ENCODE assay signal across 7 cellular contexts in genomic region chr7:151851160-151851751, GRCh38. TPM values are rescaled to one million over a fixed set of nuclear protein-coding genes. Genes with fewer than 3 reads are reported as not detected.
DNase-seq lines count a peak whose midpoint lies in the region; ATAC-seq and TF ChIP-seq lines count a peak whose summit lies in the region.

No MANE protein-coding gene starts in this region.

- H3K27me3 ChIP-seq in colonic mucosa (no peaks in the 10 kb centered on the region), neural progenitor cell (no peaks in the 10 kb centered on the region)

- H3K27me3 Mint-ChIP-seq in neural progenitor cell (ENCODE audit: insufficient read depth, low read depth) = peaks cover 8% of the 10 kb centered on the region

- H3K4me2 ChIP-seq in neural progenitor cell = no peak overlapping the region

- H3K9ac ChIP-seq in colonic mucosa (ENCODE audit: low read depth in 2 of 2, low read length in 2 of 2) (peak overlapping the region in 1 of 2 donors; percentile 24), neural progenitor cell (no peak overlapping the region)

- H3K27ac ChIP-seq in colonic mucosa = no peak overlapping the region
- H3K27ac ChIP-seq in neural progenitor cell = no peak overlapping the region

- H3K79me2 ChIP-seq in neural progenitor cell (ENCODE audit: low read depth) = no peaks in the 10 kb centered on the region

- no peak overlapping the region for H2AFZ ChIP-seq in neural progenitor cell (replicated peaks)

- no peaks in the 10 kb centered on the region for H3K36me3 Mint-ChIP-seq in neural progenitor cell

- TF ChIP-seq CTCF in colonic mucosa (IDR thresholded peaks at IDR 0.05) (no peak), neural progenitor cell (IDR thresholded peaks at IDR 0.05) (no peak)

- H3K9me3 ChIP-seq in colonic mucosa (no peaks in the 10 kb centered on the region), neural progenitor cell (ENCODE audit: low read depth) (no peaks in the 10 kb centered on the region)

- H3K36me3 ChIP-seq in colonic mucosa = no peaks in the 10 kb centered on the region
- H3K36me3 ChIP-seq in neural progenitor cell = no peaks in the 10 kb centered on the region

- H3K4me3 ChIP-seq in colonic mucosa (peak overlapping the region; percentile 7), neural progenitor cell (no peak overlapping the region)

- H3K4me1 ChIP-seq in colonic mucosa (no peaks in the 10 kb centered on the region), neural progenitor cell (no peaks in the 10 kb centered on the region)

- intact Hi-C loops in colonic mucosa (cut with DNase I) = no loop called here

- H4K20me1 ChIP-seq in neural progenitor cell (ENCODE audit: low read depth) = no peaks in the 10 kb centered on the region

- peaks cover 10% of the 10 kb centered on the region for H3K4me1 Mint-ChIP-seq in neural progenitor cell

- no peaks in the 10 kb centered on the region for H3K9me3 Mint-ChIP-seq in neural progenitor cell

- peak overlapping the region; percentile 42 for H3K4me3 Mint-ChIP-seq in neural progenitor cell

- peak; percentile 66 for ATAC-seq in GM21447 (IDR thresholded peaks at IDR 0.05; ENCODE audit: unreplicated experiment)
- ATAC-seq in GM18498 (IDR thresholded peaks at IDR 0.05; ENCODE audit: unreplicated experiment) = no peak

- H3K27ac Mint-ChIP-seq in neural progenitor cell = peak overlapping the region; percentile 27

- peak; percentile 45 for DNase-seq in OCI-M1 (lab: John Stamatoyannopoulos, UW)
- DNase-seq in colonic mucosa = no peak
- no peak for DNase-seq in neural progenitor cell (ENCODE audit: low spot score)
- DNase-seq in superior temporal gyrus (ENCODE audit: extremely low spot score) = no peak
- no peak for DNase-seq in NCI-H1417 treated with DMSO at 0.1 percent for 48 hours (lab: John Stamatoyannopoulos, UW)

- H3F3A ChIP-seq in neural progenitor cell (ENCODE audit: low read depth) = no peaks in the 10 kb centered on the region

RNA-seq across cellular contexts. Expression of gene PRKAG2, which starts 25.7 kb away (rescaled TPM):
- 10 to 100 TPM; 36.3 to 42.0 TPM for total RNA-seq in colonic mucosa
- 11.1 and 11.4 TPM in 2 replicates for total RNA-seq in neural progenitor cell (ENCODE audit: low replicate concordance)
